Comparison of ENCODE assay signal across 2 cellular contexts in the genomic region with DNA sequence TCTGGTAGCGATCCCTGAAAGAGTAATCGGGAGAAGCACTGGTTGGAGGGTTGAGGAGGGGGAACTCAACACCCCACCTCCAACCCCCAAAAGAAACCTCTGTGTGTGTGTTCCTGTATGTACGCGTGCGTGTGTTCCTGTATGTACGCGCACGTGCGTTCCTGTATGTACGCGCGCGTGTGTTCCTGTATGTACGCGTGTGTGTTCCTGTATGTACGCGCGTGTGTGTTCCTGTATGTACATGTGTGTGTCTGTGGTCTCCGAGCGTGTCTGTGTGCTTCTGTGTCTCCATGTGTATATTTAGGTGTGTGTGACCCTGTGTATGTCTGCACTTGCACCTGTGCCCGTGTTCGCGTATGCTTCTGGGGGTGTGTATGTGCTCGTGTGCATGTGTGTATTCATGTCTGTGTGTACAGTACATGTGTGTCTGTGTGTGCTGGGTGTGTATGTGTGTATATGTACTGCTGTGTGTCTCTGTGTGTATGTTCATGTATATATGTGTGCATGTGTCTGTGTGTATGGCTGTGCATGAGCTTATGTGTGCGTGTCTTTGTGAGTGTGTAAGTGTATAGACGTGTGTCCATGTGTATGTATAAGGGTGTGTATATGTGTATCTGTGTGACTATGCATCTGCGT.
TF ChIP-seq lines count a peak whose summit lies in the region.

No MANE protein-coding gene starts in this region.

TF ChIP-seq in endothelial cell of umbilical vein, 7 proteins besides CTCF, POLR2A, EP300 and RAD21 (continued from another document):
- TF ChIP-seq JUN (IDR thresholded peaks at IDR 0.05; ENCODE audit: borderline replicate concordance, insufficient read depth, insufficient read length, low read depth) (no peak), GATA2 (IDR thresholded peaks at IDR 0.05; ENCODE audit: insufficient read depth, insufficient read length, low read depth, low read length) (no peak)
- TF ChIP-seq, protein P1, sequence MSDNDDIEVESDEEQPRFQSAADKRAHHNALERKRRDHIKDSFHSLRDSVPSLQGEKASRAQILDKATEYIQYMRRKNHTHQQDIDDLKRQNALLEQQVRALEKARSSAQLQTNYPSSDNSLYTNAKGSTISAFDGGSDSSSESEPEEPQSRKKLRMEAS (IDR thresholded peaks at IDR 0.05; ENCODE audit: insufficient read depth, insufficient read length): no peak
TF ChIP-seq in endothelial cell of umbilical vein: peak in this region for 0.

TF ChIP-seq in SK-N-SH treated with all-trans-retinoic acid at 6 μM for 48 hours, 23 proteins besides CTCF, POLR2A, EP300 and RAD21 (continued from another document):
- TF ChIP-seq, protein P2, sequence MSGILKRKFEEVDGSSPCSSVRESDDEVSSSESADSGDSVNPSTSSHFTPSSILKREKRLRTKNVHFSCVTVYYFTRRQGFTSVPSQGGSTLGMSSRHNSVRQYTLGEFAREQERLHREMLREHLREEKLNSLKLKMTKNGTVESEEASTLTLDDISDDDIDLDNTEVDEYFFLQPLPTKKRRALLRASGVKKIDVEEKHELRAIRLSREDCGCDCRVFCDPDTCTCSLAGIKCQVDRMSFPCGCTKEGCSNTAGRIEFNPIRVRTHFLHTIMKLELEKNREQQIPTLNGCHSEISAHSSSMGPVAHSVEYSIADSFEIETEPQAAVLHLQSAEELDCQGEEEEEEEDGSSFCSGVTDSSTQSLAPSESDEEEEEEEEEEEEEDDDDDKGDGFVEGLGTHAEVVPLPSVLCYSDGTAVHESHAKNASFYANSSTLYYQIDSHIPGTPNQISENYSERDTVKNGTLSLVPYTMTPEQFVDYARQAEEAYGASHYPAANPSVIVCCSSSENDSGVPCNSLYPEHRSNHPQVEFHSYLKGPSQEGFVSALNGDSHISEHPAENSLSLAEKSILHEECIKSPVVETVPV (CRISPR knock-in tag; IDR thresholded peaks at IDR 0.05): no peak
- no peak for TF ChIP-seq ZFP3 (CRISPR knock-in tag; IDR thresholded peaks at IDR 0.05)
- TF ChIP-seq PPARA (CRISPR knock-in tag; IDR thresholded peaks at IDR 0.05; ENCODE audit: borderline replicate concordance): no peak
- TF ChIP-seq, protein P3, sequence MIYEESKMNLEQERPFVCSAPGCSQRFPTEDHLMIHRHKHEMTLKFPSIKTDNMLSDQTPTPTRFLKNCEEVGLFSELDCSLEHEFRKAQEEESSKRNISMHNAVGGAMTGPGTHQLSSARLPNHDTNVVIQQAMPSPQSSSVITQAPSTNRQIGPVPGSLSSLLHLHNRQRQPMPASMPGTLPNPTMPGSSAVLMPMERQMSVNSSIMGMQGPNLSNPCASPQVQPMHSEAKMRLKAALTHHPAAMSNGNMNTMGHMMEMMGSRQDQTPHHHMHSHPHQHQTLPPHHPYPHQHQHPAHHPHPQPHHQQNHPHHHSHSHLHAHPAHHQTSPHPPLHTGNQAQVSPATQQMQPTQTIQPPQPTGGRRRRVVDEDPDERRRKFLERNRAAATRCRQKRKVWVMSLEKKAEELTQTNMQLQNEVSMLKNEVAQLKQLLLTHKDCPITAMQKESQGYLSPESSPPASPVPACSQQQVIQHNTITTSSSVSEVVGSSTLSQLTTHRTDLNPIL (CRISPR knock-in tag; IDR thresholded peaks at IDR 0.05; ENCODE audit: low read depth): no peak
- TF ChIP-seq ZNF565 (CRISPR knock-in tag; conservative IDR thresholded peaks at IDR 0.05; ENCODE audit: low read depth): no peak
- TF ChIP-seq ARNTL (CRISPR knock-in tag; IDR thresholded peaks at IDR 0.05; ENCODE audit: borderline replicate concordance, low read depth): no peak
- TF ChIP-seq ZNF8 (CRISPR knock-in tag; IDR thresholded peaks at IDR 0.05): no peak
- no peak for TF ChIP-seq ZC3H10 (CRISPR knock-in tag; IDR thresholded peaks at IDR 0.05)
